In the genomic region with DNA sequence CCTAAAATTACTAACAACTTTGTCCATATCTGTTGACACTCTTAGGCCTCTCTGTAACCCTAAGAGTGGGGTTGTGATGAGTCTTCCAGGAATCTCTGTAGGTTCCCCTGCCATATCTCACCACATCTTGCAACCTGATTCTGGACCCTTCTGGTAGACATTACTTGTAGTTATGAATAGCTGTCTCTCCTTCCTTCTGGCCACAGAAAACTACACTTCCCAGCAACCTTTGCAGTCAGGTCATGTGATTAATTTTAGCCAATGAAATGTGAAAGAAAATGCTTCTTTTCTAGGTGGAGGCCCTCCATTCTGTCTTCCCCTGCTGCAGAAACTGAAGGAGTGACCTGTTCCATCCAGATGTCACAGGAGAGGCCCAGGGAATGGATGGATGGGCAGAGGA, we compare ENCODE assay signal across 11 cellular contexts.
DNase-seq lines count a peak whose midpoint lies in the region; ATAC-seq, FAIRE-seq and TF ChIP-seq lines count a peak whose summit lies in the region.
"Had no signal": no experiment of that assay in that cellular context is flagged by ENCODE, and none has a peak within 500 bp of the region (broad histone marks: within the 10 kb centered on the region; RNA-seq: fewer than 3 reads in every experiment).

No MANE protein-coding gene starts in this region.

- H3K27me3 ChIP-seq in Karpas-422 (ENCODE audit: low read length) = no peaks in the 10 kb centered on the region
- H3K27me3 ChIP-seq in GM12878 (replicated peaks in 1 of 2; ENCODE audit: control insufficient read depth in 2 of 2, insufficient read depth in 2 of 2, low read length in 1 of 2) = no peaks in the 10 kb centered on the region

- H3K79me2 ChIP-seq in Karpas-422 (ENCODE audit: low read length) (no peaks in the 10 kb centered on the region), GM12878 (ENCODE audit: control insufficient read depth, insufficient read depth, low read length) (no peaks in the 10 kb centered on the region)

- H3K4me1 Mint-ChIP-seq in stimulated activated naive CD8-positive, alpha-beta T cell treated with anti-CD3 and anti-CD28 coated beads, Interleukin-15, amount 100 ng/mL, for 72 hours = peaks cover 9% of the 10 kb centered on the region

- 0 out of 2 replicates have a peak overlapping the region, but pooled peaks have one; percentile 17 for H2AFZ ChIP-seq in Karpas-422 (ENCODE audit: low read length)
- H2AFZ ChIP-seq in GM12878 (ENCODE audit: control insufficient read depth, low read depth, low read length) = no peak overlapping the region

- RAD21 ChIA-PET in GM12878 (lab: Charles Lee; ENCODE audit: unreplicated experiment) = no interaction called here

- no peak for FAIRE-seq in GM12878 (lab: Jason Lieb, UNC)

- peak overlapping the region in 1 of 2 donors; percentile 37 for H3K27ac Mint-ChIP-seq in stimulated activated naive CD8-positive, alpha-beta T cell treated with anti-CD3 and anti-CD28 coated beads, Interleukin-15, amount 100 ng/mL, for 72 hours

- CTCF ChIA-PET in GM12878 (lab: Yijun Ruan, JAX) = no interaction called here

- TF ChIP-seq EP300 in GM12878 (IDR thresholded peaks at IDR 0.05; ENCODE audit: borderline replicate concordance in 1 of 2, control insufficient read depth in 1 of 2, low read depth in 2 of 2, low read length in 2 of 2) = no peak

- H3K9ac ChIP-seq in Karpas-422 (ENCODE audit: low read length) (no peak overlapping the region), GM12878 (ENCODE audit: control insufficient read depth, insufficient read depth, low read length) (no peak overlapping the region)

- BruUV-seq in GM12878 (replicated peaks; lab: Mats Ljungman, UMichigan) = no TSS peak

- no peak for TF ChIP-seq RAD21 in GM12878 (IDR thresholded peaks at IDR 0.05; ENCODE audit: insufficient read depth, low read depth, low read length)

- no peaks in the 10 kb centered on the region for H3K9me3 ChIP-seq in Karpas-422 (ENCODE audit: low read length)
- H3K9me3 ChIP-seq in GM12878 (replicated peaks; ENCODE audit: control insufficient read depth, insufficient read depth, low read length) = no peaks in the 10 kb centered on the region

- no peaks in the 10 kb centered on the region for H3K36me3 ChIP-seq in Karpas-422 (ENCODE audit: insufficient read depth, low read length)
- peaks cover 4 to 28% of the 10 kb centered on the region in 2 experiments for H3K36me3 ChIP-seq in GM12878 (ENCODE audit: control insufficient read depth in 2 of 2, insufficient read depth in 2 of 2, low read length in 1 of 2)

- H3K27ac ChIP-seq in Karpas-422 (ENCODE audit: low read length) (no peak overlapping the region), GM12878 (ENCODE audit: control insufficient read depth, insufficient read depth) (no peak overlapping the region)

- POLR2A ChIA-PET in GM12878 (lab: Charles Lee) = no interaction called here

- H3K4me3 Mint-ChIP-seq in stimulated activated naive CD8-positive, alpha-beta T cell treated with anti-CD3 and anti-CD28 coated beads, Interleukin-15, amount 100 ng/mL, for 72 hours = no peak overlapping the region

- no peak for TF ChIP-seq POLR2A in GM12878 (IDR thresholded peaks at IDR 0.05; ENCODE audit: low read depth, low read length)

- no peaks in the 10 kb centered on the region for H3K9me3 Mint-ChIP-seq in stimulated activated naive CD8-positive, alpha-beta T cell treated with anti-CD3 and anti-CD28 coated beads, Interleukin-15, amount 100 ng/mL, for 72 hours

- H3K4me1 ChIP-seq in Karpas-422 (ENCODE audit: low read length) (peaks cover 18% of the 10 kb centered on the region), GM12878 (ENCODE audit: control insufficient read depth, insufficient read depth, low read length) (peaks cover 8% of the 10 kb centered on the region; the same call in 1 of the 2 replicates)

- SMC1A ChIA-PET in GM12878 (lab: Charles Lee; ENCODE audit: uncharacterized antibody, unreplicated experiment) = interaction anchor here (0.7 to 1.3 kb wide), 2 partner anchors 11 to 15 kb away, joined by 3 to 4 read pairs; no protein-coding TSS in a partner anchor

- intact Hi-C loops in GM12878 (cut with micrococcal nuclease; ENCODE audit: unreplicated experiment) = no loop called here

- ATAC-seq in stimulated activated naive CD8-positive, alpha-beta T cell treated with anti-CD3 and anti-CD28 coated beads, Interleukin-15, Interleukin-2, amounts not matched to agents 100 U/mL and 50 U/mL, for 24 hours = peak; percentile 9
- ATAC-seq in stimulated activated naive CD8-positive, alpha-beta T cell treated with anti-CD3 and anti-CD28 coated beads, Interleukin-15, amount 100 ng/mL, for 72 hours = no peak
- peak; percentile 69 for ATAC-seq in GM12878
- no peak for ATAC-seq in HG03378 (IDR thresholded peaks at IDR 0.05; ENCODE audit: unreplicated experiment)
- ATAC-seq in GM19035 (IDR thresholded peaks at IDR 0.05; ENCODE audit: unreplicated experiment) = no peak

- H3K4me2 ChIP-seq in Karpas-422 (ENCODE audit: low read depth, low read length, poor library complexity, severe bottlenecking) (no peak overlapping the region), GM12878 (ENCODE audit: control insufficient read depth, insufficient read depth) (no peak overlapping the region)

- no peaks in the 10 kb centered on the region for H3K9me2 ChIP-seq in Karpas-422 (replicated peaks; ENCODE audit: insufficient read depth, low read length)

- no peak for TF ChIP-seq CTCF in GM12878 (IDR thresholded peaks at IDR 0.05 in 2 of 3, conservative IDR thresholded peaks at IDR 0.05 in 1 of 3; ENCODE audit: control insufficient read depth in 2 of 3, extremely low read depth in 1 of 3, insufficient read depth in 1 of 3, low read depth in 3 of 3, low read length in 3 of 3)

- no peaks in the 10 kb centered on the region for H3K27me3 Mint-ChIP-seq in stimulated activated naive CD8-positive, alpha-beta T cell treated with anti-CD3 and anti-CD28 coated beads, Interleukin-15, amount 100 ng/mL, for 72 hours

- no peak overlapping the region for H3K4me3 ChIP-seq in Karpas-422 (ENCODE audit: low read length)
- no peak overlapping the region for H3K4me3 ChIP-seq in GM12878

- in situ Hi-C loops in GM12878 (cut with MboI) = no loop called here

- H4K20me1 ChIP-seq in Karpas-422 (ENCODE audit: insufficient read depth, low read depth, low read length) = no peaks in the 10 kb centered on the region
- H4K20me1 ChIP-seq in GM12878 (ENCODE audit: control insufficient read depth, insufficient read depth) = no peaks in the 10 kb centered on the region

- no peak for DNase-seq in stimulated activated naive CD8-positive, alpha-beta T cell treated with anti-CD3 and anti-CD28 coated beads, Interleukin-15, Interleukin-2, amounts not matched to agents 100 U/mL and 50 U/mL, for 24 hours
- no peak for DNase-seq in stimulated activated naive CD8-positive, alpha-beta T cell treated with anti-CD3 and anti-CD28 coated beads, Interleukin-15, amount 100 ng/mL, for 72 hours
- DNase-seq in Karpas-422 (peak; percentile 75), GM12878 (ENCODE audit: low read depth, low spot score) (no peak), NCI-H1417 treated with DMSO at 0.1 percent for 48 hours (lab: John Stamatoyannopoulos, UW) (no peak), GM03348 (ENCODE audit: low spot score) (no peak)
- DNase-seq: anterior cingulate cortex, dermis blood vessel endothelial cell, substantia nigra had no signal

TF ChIP-seq in GM12878, 131 proteins besides CTCF, POLR2A, EP300 and RAD21 (continues in another document):
- TF ChIP-seq STAT1 (conservative IDR thresholded peaks at IDR 0.05) (no peak), SIX5 (IDR thresholded peaks at IDR 0.05; ENCODE audit: low read depth, low read length, severe bottlenecking) (peak; percentile 74), HDAC6 (IDR thresholded peaks at IDR 0.05; ENCODE audit: unreplicated experiment) (no peak), TARDBP (IDR thresholded peaks at IDR 0.05; ENCODE audit: borderline replicate concordance) (no peak)
- TF ChIP-seq, protein P1, sequence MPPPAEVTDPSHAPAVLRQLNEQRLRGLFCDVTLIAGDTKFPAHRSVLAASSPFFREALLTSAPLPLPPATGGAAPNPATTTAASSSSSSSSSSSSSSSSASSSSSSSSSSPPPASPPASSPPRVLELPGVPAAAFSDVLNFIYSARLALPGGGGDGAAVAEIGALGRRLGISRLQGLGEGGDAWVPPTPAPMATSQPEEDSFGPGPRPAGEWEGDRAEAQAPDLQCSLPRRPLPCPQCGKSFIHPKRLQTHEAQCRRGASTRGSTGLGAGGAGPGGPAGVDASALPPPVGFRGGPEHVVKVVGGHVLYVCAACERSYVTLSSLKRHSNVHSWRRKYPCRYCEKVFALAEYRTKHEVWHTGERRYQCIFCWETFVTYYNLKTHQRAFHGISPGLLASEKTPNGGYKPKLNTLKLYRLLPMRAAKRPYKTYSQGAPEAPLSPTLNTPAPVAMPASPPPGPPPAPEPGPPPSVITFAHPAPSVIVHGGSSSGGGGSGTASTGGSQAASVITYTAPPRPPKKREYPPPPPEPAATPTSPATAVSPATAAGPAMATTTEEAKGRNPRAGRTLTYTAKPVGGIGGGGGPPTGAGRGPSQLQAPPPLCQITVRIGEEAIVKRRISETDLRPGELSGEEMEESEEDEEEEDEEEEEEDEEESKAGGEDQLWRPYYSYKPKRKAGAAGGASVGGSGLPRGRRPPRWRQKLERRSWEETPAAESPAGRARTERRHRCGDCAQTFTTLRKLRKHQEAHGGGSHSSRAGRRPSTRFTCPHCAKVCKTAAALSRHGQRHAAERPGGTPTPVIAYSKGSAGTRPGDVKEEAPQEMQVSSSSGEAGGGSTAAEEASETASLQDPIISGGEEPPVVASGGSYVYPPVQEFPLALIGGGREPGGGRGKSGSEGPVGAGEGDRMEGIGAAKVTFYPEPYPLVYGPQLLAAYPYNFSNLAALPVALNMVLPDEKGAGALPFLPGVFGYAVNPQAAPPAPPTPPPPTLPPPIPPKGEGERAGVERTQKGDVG (CRISPR knock-in tag; IDR thresholded peaks at IDR 0.05) = no peak
- TF ChIP-seq, protein P2, sequence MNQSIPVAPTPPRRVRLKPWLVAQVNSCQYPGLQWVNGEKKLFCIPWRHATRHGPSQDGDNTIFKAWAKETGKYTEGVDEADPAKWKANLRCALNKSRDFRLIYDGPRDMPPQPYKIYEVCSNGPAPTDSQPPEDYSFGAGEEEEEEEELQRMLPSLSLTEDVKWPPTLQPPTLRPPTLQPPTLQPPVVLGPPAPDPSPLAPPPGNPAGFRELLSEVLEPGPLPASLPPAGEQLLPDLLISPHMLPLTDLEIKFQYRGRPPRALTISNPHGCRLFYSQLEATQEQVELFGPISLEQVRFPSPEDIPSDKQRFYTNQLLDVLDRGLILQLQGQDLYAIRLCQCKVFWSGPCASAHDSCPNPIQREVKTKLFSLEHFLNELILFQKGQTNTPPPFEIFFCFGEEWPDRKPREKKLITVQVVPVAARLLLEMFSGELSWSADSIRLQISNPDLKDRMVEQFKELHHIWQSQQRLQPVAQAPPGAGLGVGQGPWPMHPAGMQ (IDR thresholded peaks at IDR 0.05; ENCODE audit: borderline replicate concordance) = no peak

Comparison
In these comparisons a context has a peak if more than half of its experiments do, and no peak if none do; other contexts are left out.
1. ATAC-seq: peak in stimulated activated naive CD8-positive, alpha-beta T cell treated with anti-CD3 and anti-CD28 coated beads, Interleukin-15, Interleukin-2, amounts not matched to agents 100 U/mL and 50 U/mL, for 24 hours (single experiment) and GM12878 (single experiment); none in stimulated activated naive CD8-positive, alpha-beta T cell treated with anti-CD3 and anti-CD28 coated beads, Interleukin-15, amount 100 ng/mL, for 72 hours (single experiment), HG03378 (single experiment) and GM19035 (single experiment).